33 cellular contexts compared by ENCODE assay signal in the genomic region with DNA sequence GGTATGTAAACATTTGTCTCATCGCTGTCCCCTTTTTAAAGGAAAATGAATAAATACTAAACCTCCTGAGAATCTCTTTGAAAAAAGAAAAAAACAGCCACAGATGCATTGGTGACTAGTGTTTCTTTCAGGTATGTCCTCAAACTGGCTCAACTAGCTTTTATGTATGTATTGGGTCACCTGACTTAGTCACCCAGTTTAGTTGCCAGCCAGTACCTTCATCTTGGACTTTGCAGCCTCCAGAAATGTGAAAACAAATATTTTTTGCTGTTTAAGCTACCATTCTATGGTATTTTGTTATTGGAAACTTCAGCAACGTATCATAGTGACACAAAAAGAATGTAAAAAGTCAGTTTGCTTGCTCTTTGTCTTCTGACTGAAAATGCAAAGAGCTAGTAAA.
"Had no signal": no experiment of that assay in that cellular context is flagged by ENCODE, and none has a peak within 500 bp of the region (broad histone marks: within the 10 kb centered on the region; RNA-seq: fewer than 3 reads in every experiment).

No MANE protein-coding gene starts in this region.

- DNase-seq: activated CD4-positive, alpha-beta memory T cell treated with anti-CD3 and anti-CD28 coated beads for 36 hours; activated CD4-positive, alpha-beta T cell treated with anti-CD3 and anti-CD28 coated beads for 4 hours; activated CD4-positive, alpha-beta T cell treated with anti-CD3 and anti-CD28 coated beads, Interleukin-2, amount 50 U/mL, for 1 hour; activated CD4-positive, CD25-positive, alpha-beta regulatory T cell treated with anti-CD3 and anti-CD28 coated beads, Interleukin-2, amount 50 U/mL, for 72 hours; activated CD8-positive, alpha-beta memory T cell treated with anti-CD3 and anti-CD28 coated beads, Interleukin-2, amount 50 U/mL, for 4 hours; activated gamma-delta T cell treated with Interleukin-2 at 50 U/mL for 16 hours; activated naive CD4-positive, alpha-beta T cell treated with anti-CD3 and anti-CD28 coated beads for 36 hours; activated naive CD8-positive, alpha-beta T cell treated with anti-CD3 and anti-CD28 coated beads, Interleukin-2, amount 50 U/mL, for 24 hours; activated T-cell treated with anti-CD3 and anti-CD28 coated beads for 4 hours; activated T-cell treated with anti-CD3 and anti-CD28 coated beads, Interleukin-2, amount 50 U/mL, for 4 hours; anterior cingulate cortex; brain microvascular endothelial cell; MM.1S; MV-4-11; NCI-H1092; NCI-H1436 treated with DMSO at 0.1 percent for 48 hours; NCI-H1694 treated with DMSO at 0.1 percent for 48 hours; NCI-H2029; NCI-H2107; NCI-H2171; NCI-H510A; NCI-H526; NCI-H748 treated with DMSO at 0.1 percent for 48 hours; NK-92 treated with Interleukin-12 subunit alpha and Interleukin-12 subunit beta, amount 100 ng/mL, for 24 hours; Right ventricle myocardium superior; T1000 had no signal

- H3K27me3 Mint-ChIP-seq: activated CD4-positive, alpha-beta memory T cell treated with anti-CD3 and anti-CD28 coated beads for 36 hours; activated naive CD8-positive, alpha-beta T cell; activated naive CD8-positive, alpha-beta T cell treated with anti-CD3 and anti-CD28 coated beads, Interleukin-2, amount 50 U/mL, for 24 hours; central memory CD8-positive, alpha-beta T cell had no signal

- H3K4me2 ChIP-seq: KMS-11 had no signal

- H3K9ac ChIP-seq: KMS-11 had no signal

- H3K4me3 Mint-ChIP-seq: activated CD4-positive, alpha-beta memory T cell treated with anti-CD3 and anti-CD28 coated beads for 36 hours; activated naive CD4-positive, alpha-beta T cell treated with anti-CD3 and anti-CD28 coated beads for 36 hours; activated naive CD8-positive, alpha-beta T cell; activated naive CD8-positive, alpha-beta T cell treated with anti-CD3 and anti-CD28 coated beads, Interleukin-2, amount 50 U/mL, for 24 hours; activated T-cell treated with anti-CD3 and anti-CD28 coated beads, Interleukin-2, amount 50 U/mL, for 4 hours; activated T-helper 1 cell treated with anti-CD3 and anti-CD28 coated beads, Interleukin-12 subunit alpha, Interleukin-12 subunit beta, Interleukin-2, Interleukin-4 antibody, amounts not matched to agents 30 ng/mL and 10 ng/mL and 1 ng/mL, durations not matched to agents 14 hours and 24 hours and 36 hours; central memory CD8-positive, alpha-beta T cell; WTC11 had no signal

- H3K4me3 ChIP-seq: cardiac muscle cell, SK-N-MC had no signal

- H3K9me3 Mint-ChIP-seq: activated naive CD4-positive, alpha-beta T cell treated with anti-CD3 and anti-CD28 coated beads for 36 hours; activated naive CD8-positive, alpha-beta T cell treated with anti-CD3 and anti-CD28 coated beads, Interleukin-2, amount 50 U/mL, for 24 hours; activated T-cell treated with anti-CD3 and anti-CD28 coated beads, Interleukin-2, amount 50 U/mL, for 4 hours had no signal

- H3K27me3 ChIP-seq: brain microvascular endothelial cell, cardiac muscle cell had no signal

- H3K4me1 Mint-ChIP-seq: activated naive CD8-positive, alpha-beta T cell treated with anti-CD3 and anti-CD28 coated beads, Interleukin-2, amount 50 U/mL, for 24 hours; central memory CD8-positive, alpha-beta T cell; WTC11 had no signal

- H3K27ac Mint-ChIP-seq: activated CD4-positive, alpha-beta memory T cell treated with anti-CD3 and anti-CD28 coated beads for 36 hours; activated naive CD4-positive, alpha-beta T cell treated with anti-CD3 and anti-CD28 coated beads for 36 hours; activated naive CD8-positive, alpha-beta T cell; activated naive CD8-positive, alpha-beta T cell treated with anti-CD3 and anti-CD28 coated beads, Interleukin-2, amount 50 U/mL, for 24 hours; activated T-helper 1 cell treated with anti-CD3 and anti-CD28 coated beads, Interleukin-12 subunit alpha, Interleukin-12 subunit beta, Interleukin-2, Interleukin-4 antibody, amounts not matched to agents 30 ng/mL and 10 ng/mL and 1 ng/mL, durations not matched to agents 14 hours and 24 hours and 36 hours; WTC11 had no signal

- H3K27ac ChIP-seq: brain microvascular endothelial cell, cardiac muscle cell, KMS-11, SK-N-MC had no signal

- H3K36me3 Mint-ChIP-seq: activated CD4-positive, alpha-beta memory T cell treated with anti-CD3 and anti-CD28 coated beads for 36 hours; activated naive CD8-positive, alpha-beta T cell had no signal

- H3K36me3 ChIP-seq: brain microvascular endothelial cell, cardiac muscle cell had no signal

- ATAC-seq: activated naive CD8-positive, alpha-beta T cell treated with anti-CD3 and anti-CD28 coated beads, Interleukin-2, amount 50 U/mL, for 24 hours; activated T-cell treated with anti-CD3 and anti-CD28 coated beads, Interleukin-2, amount 50 U/mL, for 4 hours; WTC11 had no signal
